In the genomic region with DNA sequence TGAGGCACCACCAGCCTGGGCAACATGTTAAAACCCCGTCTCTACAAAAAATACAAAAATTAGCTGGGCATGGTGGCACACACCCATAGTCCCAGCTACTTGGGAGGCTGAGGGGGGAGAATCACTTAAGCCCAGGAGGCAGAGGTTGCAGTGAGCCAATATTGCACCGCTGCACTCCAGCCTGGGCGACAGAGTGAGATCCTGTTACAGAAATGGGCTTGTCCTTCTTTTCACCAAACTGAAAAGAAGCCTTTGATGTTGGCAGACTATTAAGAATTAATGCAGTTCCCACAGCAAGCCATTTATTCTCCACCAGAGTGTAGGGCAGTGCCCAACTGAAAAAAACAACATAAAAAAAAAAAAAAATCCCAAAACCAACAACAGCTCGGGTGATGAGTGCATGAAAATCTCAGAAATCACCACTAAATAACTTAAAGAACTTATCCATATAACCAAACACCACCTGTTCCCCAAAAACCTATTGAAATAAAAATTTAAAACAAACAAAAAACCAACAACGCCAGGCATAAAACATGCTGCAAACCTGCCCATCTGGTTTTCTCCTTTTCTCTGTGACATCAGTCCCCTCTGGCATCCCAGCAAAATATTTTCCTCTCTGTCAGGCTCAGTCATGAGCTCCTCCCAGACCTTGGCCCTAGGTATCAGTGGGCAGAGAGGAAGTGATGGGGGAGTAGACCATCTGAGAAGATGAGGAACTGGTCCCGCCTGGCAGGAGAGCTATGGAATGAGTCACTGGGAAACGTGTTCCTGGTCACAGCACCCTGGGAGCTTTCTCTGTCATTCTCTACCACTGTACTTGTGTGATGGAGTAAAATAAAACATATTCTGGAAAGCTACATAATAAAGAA, we compare ENCODE assay signal across 9 cellular contexts. TPM values are rescaled to one million over a fixed set of nuclear protein-coding genes. Genes with fewer than 3 reads are reported as not detected.
DNase-seq lines count a peak whose midpoint lies in the region; FAIRE-seq and TF ChIP-seq lines count a peak whose summit lies in the region.
"Had no signal": no experiment of that assay in that cellular context is flagged by ENCODE, and none has a peak within 500 bp of the region (broad histone marks: within the 10 kb centered on the region; RNA-seq: fewer than 3 reads in every experiment).

No MANE protein-coding gene starts in this region.

- H3K4me1 ChIP-seq in adrenal gland (replicated peaks in 1 of 2) (peaks cover 6 to 22% of the 10 kb centered on the region in 2 donors), Karpas-422 (ENCODE audit: low read length) (peaks cover 7% of the 10 kb centered on the region)

- H3K79me2 ChIP-seq in Karpas-422 (ENCODE audit: low read length), result peaks cover under 1% of the 10 kb centered on the region

- H3K27ac ChIP-seq in adrenal gland (peak overlapping the region in 1 of 5 donors; percentile 19), Karpas-422 (ENCODE audit: low read length) (no peak overlapping the region)

- H3K36me3 ChIP-seq in adrenal gland (replicated peaks in 1 of 2) (no peaks in the 10 kb centered on the region), Karpas-422 (ENCODE audit: insufficient read depth, low read length) (no peaks in the 10 kb centered on the region)

- H3K9me3 ChIP-seq in adrenal gland (replicated peaks in 1 of 3) (no peaks in the 10 kb centered on the region), Karpas-422 (ENCODE audit: low read length) (no peaks in the 10 kb centered on the region)

- H4K20me1 ChIP-seq in Karpas-422 (ENCODE audit: insufficient read depth, low read depth, low read length), result no peaks in the 10 kb centered on the region

- intact Hi-C loops in adrenal gland (cut with DNase I), result no loop called here

- 55 to 61% (median 55%) methylated on average over 7 of the region's 7 CpGs for WGBS in adrenal gland, 4 donors

- H3K9me2 ChIP-seq in Karpas-422 (replicated peaks; ENCODE audit: insufficient read depth, low read length), result no peaks in the 10 kb centered on the region

- H3K9ac ChIP-seq in Karpas-422 (ENCODE audit: low read length), result no peak overlapping the region

- no peak overlapping the region for H3K4me3 ChIP-seq in adrenal gland
- no peak overlapping the region for H3K4me3 ChIP-seq in Karpas-422 (ENCODE audit: low read length)

- FAIRE-seq in HTR-8/SVneo (lab: Jason Lieb, UNC), result no peak

- TF ChIP-seq POLR2A in adrenal gland (IDR thresholded peaks at IDR 0.05), result no peak

- TF ChIP-seq CTCF in adrenal gland (IDR thresholded peaks at IDR 0.05) (no peak), GM13977 (IDR thresholded peaks at IDR 0.05; ENCODE audit: extremely low read depth, insufficient read depth, missing control alignments) (no peak), GM13976 (IDR thresholded peaks at IDR 0.05; ENCODE audit: borderline replicate concordance, control extremely low read depth, extremely low read depth, insufficient read depth, missing control alignments) (no peak)

- H3K27me3 ChIP-seq in adrenal gland (no peaks in the 10 kb centered on the region), Karpas-422 (ENCODE audit: low read length) (no peaks in the 10 kb centered on the region)

- in situ Hi-C loops in GM13977 (cut with MboI; ENCODE audit: low pct_unique_long_range_greater_than_20kb, low sequenced_read_pairs, unreplicated experiment) (no loop called here), GM13976 (cut with MboI; ENCODE audit: low sequenced_read_pairs, unreplicated experiment) (no loop called here)

- DNase-seq in AG08395 (ENCODE audit: low spot score) (peak; percentile 80), HTR-8/SVneo (ENCODE audit: insufficient read length, low spot score) (peak; percentile 90), adrenal gland (peak; percentile 42 to 78 (median 52)), kidney glomerular epithelial cell (lab: John Stamatoyannopoulos, UW) (peak; percentile 97), GM13977 (ENCODE audit: low spot score) (no peak), Karpas-422 (no peak), NCI-H2107 treated with DMSO at 0.1 percent for 48 hours (lab: John Stamatoyannopoulos, UW; ENCODE audit: unreplicated experiment) (no peak), GM13976 (ENCODE audit: low spot score) (no peak)
- DNase-seq: activated T-cell treated with anti-CD3 and anti-CD28 coated beads, Interleukin-2, amount 50 U/mL, for 1 hour had no signal

- no peak overlapping the region for H2AFZ ChIP-seq in Karpas-422 (ENCODE audit: low read length)

- H3K4me2 ChIP-seq in Karpas-422 (ENCODE audit: low read depth, low read length, poor library complexity, severe bottlenecking), result no peak overlapping the region

RNA-seq across cellular contexts. Expression of a gene that starts 4.8 kb away (rescaled TPM):
- 100 to 1,000 TPM in 5 of 8 donors, 10 to 100 TPM in 3; 55.5 to 195 (median 140) TPM for total RNA-seq in adrenal gland
- polyA plus RNA-seq in adrenal gland, result 100 to 1,000 TPM in 1 of 3 donors, 10 to 100 TPM in 2; 62.5 to 123 (median 75.4) TPM
- total RNA-seq in Karpas-422 (2014; rRNA removed; shearing (Covaris generic); ENCODE audit: low replicate concordance), result 158 and 213 TPM in 2 replicates

RNA-seq across cellular contexts. Expression of a gene that starts 21.6 kb away (rescaled TPM):
- 100 to 1,000 TPM; 168 to 463 (median 296) TPM for total RNA-seq in adrenal gland
- 100 to 1,000 TPM; 301 to 378 (median 335) TPM for polyA plus RNA-seq in adrenal gland
- 237 and 308 TPM in 2 replicates for total RNA-seq in Karpas-422 (2014; rRNA removed; shearing (Covaris generic); ENCODE audit: low replicate concordance)

RNA-seq across cellular contexts. Expression of a gene that starts 28.1 kb away (rescaled TPM):
- 10 to 100 TPM; 21.9 to 43.6 (median 31.5) TPM for total RNA-seq in adrenal gland
- polyA plus RNA-seq in adrenal gland, result 10 to 100 TPM in 1 of 3 donors, 1 to 10 TPM in 2; 9.0 to 29.8 (median 9.3) TPM
- 18.7 and 21.9 TPM in 2 replicates for total RNA-seq in Karpas-422 (2014; rRNA removed; shearing (Covaris generic); ENCODE audit: low replicate concordance)

RNA-seq across cellular contexts. Expression of a gene that starts 28.1 kb away (rescaled TPM):
- 10 to 100 TPM in 7 of 8 donors, 1 to 10 TPM in 1; 8.2 to 28.8 (median 19.7) TPM for total RNA-seq in adrenal gland
- polyA plus RNA-seq in adrenal gland, result 10 to 100 TPM; 19.2 to 35.6 (median 19.9) TPM
- total RNA-seq in Karpas-422 (2014; rRNA removed; shearing (Covaris generic); ENCODE audit: low replicate concordance), result 15.6 and 26.1 TPM in 2 replicates

RNA-seq across cellular contexts. Expression of a gene that starts 36.4 kb away (rescaled TPM):
- total RNA-seq in adrenal gland, result 1,000 to 10,000 TPM in 1 of 8 donors, 100 to 1,000 TPM in 7; 378 to 1,017 (median 587) TPM
- 1,000 to 10,000 TPM in 1 of 3 donors, 100 to 1,000 TPM in 2; 504 to 1,577 (median 661) TPM for polyA plus RNA-seq in adrenal gland
- 542 and 565 TPM in 2 replicates for total RNA-seq in Karpas-422 (2014; rRNA removed; shearing (Covaris generic); ENCODE audit: low replicate concordance)

Comparison
In these comparisons a context has a peak if more than half of its experiments do, and no peak if none do; other contexts are left out.
1. DNase-seq: peak in AG08395 (single experiment), HTR-8/SVneo (single experiment), adrenal gland (7 of 7) and kidney glomerular epithelial cell (single experiment); none in GM13977 (single experiment), Karpas-422 (single experiment), NCI-H2107 treated with DMSO at 0.1 percent for 48 hours (single experiment) and GM13976 (single experiment).